In genomic region chr7:151813997-151814396, GRCh38 we compare ENCODE assay signal across 22 cellular contexts.
DNase-seq lines count a peak whose midpoint lies in the region; ATAC-seq and TF ChIP-seq lines count a peak whose summit lies in the region.
"Had no signal": no experiment of that assay in that cellular context is flagged by ENCODE, and none has a peak within 500 bp of the region (broad histone marks: within the 10 kb centered on the region; RNA-seq: fewer than 3 reads in every experiment).

No MANE protein-coding gene starts in this region.

- no peak overlapping the region for H4K8ac ChIP-seq in neuronal stem cell (ENCODE audit: low read depth, low read length)

- DNase-seq in activated CD4-positive, alpha-beta T cell treated with anti-CD3 and anti-CD28 coated beads for 36 hours, result peak; percentile 32
- DNase-seq in activated CD4-positive, alpha-beta T cell treated with anti-CD3 and anti-CD28 coated beads, Interleukin-2, amount 10 ng/mL, durations not matched to agents 24 days and 14 days, result no peak
- no peak for DNase-seq in WTC11 (ENCODE audit: low spot score)
- no peak for DNase-seq in endodermal cell
- peak; percentile 9 for DNase-seq in neuronal stem cell (ENCODE audit: low spot score)
- no peak for DNase-seq in GOT3 (lab: John Stamatoyannopoulos, UW)
- no peak for DNase-seq in CD4-positive, alpha-beta T cell
- DNase-seq in H4 (ENCODE audit: low spot score), result no peak
- DNase-seq: activated CD4-positive, alpha-beta T cell treated with anti-CD3 and anti-CD28 coated beads for 4 hours; DMS153; Karpas-422; naive B cell; NCI-H1105 treated with DMSO at 0.1 percent for 48 hours; NCI-H526 treated with DMSO at 0.1 percent for 48 hours; PC-3; spleen; stimulated activated naive B cell treated with anti-CD40 and anti-IgM and Interleukin-4, amounts not matched to agents 10 μg/mL and 1 μg/mL and 100 μg/mL, for 72 hours; T-helper 9 cell had no signal

- peak overlapping the region; percentile 45 for H2AFZ ChIP-seq in neuronal stem cell (ENCODE audit: low read length)

- CTCF ChIA-PET in activated CD4-positive, alpha-beta T cell treated with anti-CD3 and anti-CD28 coated beads for 36 hours (lab: Charles Lee), result interaction anchor here (1.3 kb wide), 1 partner anchor 31 kb away, joined by 5 read pairs; no protein-coding TSS in a partner anchor
- CTCF ChIA-PET in WTC11 (lab: Charles Lee), result interaction anchor here (1.3 to 2.8 kb wide), 4 partner anchors 31 to 133 kb away, joined by 3 to 25 read pairs (median 4); no protein-coding TSS in a partner anchor
- CTCF ChIA-PET in CD4-positive, alpha-beta T cell (lab: Charles Lee), result interaction anchor here (0.6 kb wide), 1 partner anchor 1731 kb away, joined by 3 read pairs; no protein-coding TSS in a partner anchor

- no peak overlapping the region for H3K23ac ChIP-seq in neuronal stem cell (ENCODE audit: low read depth, low read length, poor library complexity)

- no peaks in the 10 kb centered on the region for H3K9me3 ChIP-seq in endodermal cell (ENCODE audit: control insufficient read depth, low read length)
- H3K9me3 ChIP-seq in neuronal stem cell (replicated peaks in 1 of 2; ENCODE audit: control insufficient read depth in 2 of 2, insufficient read depth in 1 of 2, low read depth in 1 of 2, low read length in 2 of 2), result no peaks in the 10 kb centered on the region
- no peaks in the 10 kb centered on the region for H3K9me3 ChIP-seq in CD4-positive, alpha-beta T cell (ENCODE audit: control insufficient read depth, low read length)
- H3K9me3 ChIP-seq: prostate gland, SJSA1, spleen had no signal

- no peak for TF ChIP-seq CTCF in WTC11 (IDR thresholded peaks at IDR 0.05)
- no peak for TF ChIP-seq CTCF in endodermal cell (conservative IDR thresholded peaks at IDR 0.05)
- TF ChIP-seq CTCF in CD4-positive, alpha-beta T cell (IDR thresholded peaks at IDR 0.05), result no peak

- no peaks in the 10 kb centered on the region for H3K36me3 Mint-ChIP-seq in activated CD4-positive, alpha-beta T cell treated with anti-CD3 and anti-CD28 coated beads for 36 hours (ENCODE audit: low read depth)
- no peaks in the 10 kb centered on the region for H3K36me3 Mint-ChIP-seq in activated CD4-positive, alpha-beta T cell treated with anti-CD3 and anti-CD28 coated beads, Interleukin-2, amount 10 ng/mL, durations not matched to agents 24 days and 14 days (ENCODE audit: low read depth)
- H3K36me3 Mint-ChIP-seq in WTC11 (no peaks in the 10 kb centered on the region), endodermal cell (ENCODE audit: low read depth) (no peaks in the 10 kb centered on the region)
- H3K36me3 Mint-ChIP-seq in CD4-positive, alpha-beta T cell (ENCODE audit: low read depth), result peaks cover 8% of the 10 kb centered on the region
- H3K36me3 Mint-ChIP-seq: naive B cell; stimulated activated naive B cell treated with anti-CD40 and anti-IgM and Interleukin-4, amounts not matched to agents 10 μg/mL and 1 μg/mL and 100 μg/mL, for 72 hours had no signal

- WGBS in endodermal cell (ENCODE audit: insufficient coverage in 1 of 2, insufficient read length in 1 of 2), 2 experiments, result 11 to 38% methylated on average over 4 to 5 of the region's 5 CpGs
- no CpG with 5 or more reads among the region's 5 CpGs for WGBS in neuronal stem cell (ENCODE audit: extremely low coverage in 2 of 2, insufficient read length in 2 of 2, insufficient replicate concordance in 1 of 2), 2 donors

- no peak overlapping the region for H2BK12ac ChIP-seq in neuronal stem cell (ENCODE audit: low read length)

- no peaks in the 10 kb centered on the region for H3K36me3 ChIP-seq in endodermal cell (ENCODE audit: control insufficient read depth, insufficient read depth, low read length)
- H3K36me3 ChIP-seq in neuronal stem cell (replicated peaks in 1 of 2; ENCODE audit: control insufficient read depth in 2 of 2, insufficient read depth in 2 of 2, low read length in 2 of 2), result no peaks in the 10 kb centered on the region
- H3K36me3 ChIP-seq: prostate gland, SJSA1, spleen had no signal

- no peak overlapping the region for H3K18ac ChIP-seq in neuronal stem cell (ENCODE audit: low read length)

- intact Hi-C loops in activated CD4-positive, alpha-beta T cell treated with anti-CD3 and anti-CD28 coated beads for 36 hours (cut with DNase I, micrococcal nuclease), result no loop called here
- intact Hi-C loops in activated CD4-positive, alpha-beta T cell treated with anti-CD3 and anti-CD28 coated beads, Interleukin-2, amount 10 ng/mL, durations not matched to agents 24 days and 14 days (cut with micrococcal nuclease), result no loop called here
- intact Hi-C loops in CD4-positive, alpha-beta T cell (cut with DNase I, micrococcal nuclease), result no loop called here

- no peaks in the 10 kb centered on the region for H3K79me1 ChIP-seq in neuronal stem cell (ENCODE audit: low read depth, low read length)

- H3K4me2 ChIP-seq in neuronal stem cell (ENCODE audit: insufficient read depth, low read length, poor library complexity, severe bottlenecking), result peak overlapping the region; percentile 56

- no peak overlapping the region for H3K4ac ChIP-seq in neuronal stem cell (ENCODE audit: low read length)

- no peaks in the 10 kb centered on the region for H3K27me3 Mint-ChIP-seq in activated CD4-positive, alpha-beta T cell treated with anti-CD3 and anti-CD28 coated beads for 36 hours
- no peaks in the 10 kb centered on the region for H3K27me3 Mint-ChIP-seq in activated CD4-positive, alpha-beta T cell treated with anti-CD3 and anti-CD28 coated beads, Interleukin-2, amount 10 ng/mL, durations not matched to agents 24 days and 14 days
- peaks cover 30% of the 10 kb centered on the region for H3K27me3 Mint-ChIP-seq in WTC11 (ENCODE audit: low read depth)
- H3K27me3 Mint-ChIP-seq in endodermal cell (ENCODE audit: insufficient read depth), result peaks cover 6% of the 10 kb centered on the region
- H3K27me3 Mint-ChIP-seq in CD4-positive, alpha-beta T cell, result no peaks in the 10 kb centered on the region
- H3K27me3 Mint-ChIP-seq: naive B cell; stimulated activated naive B cell treated with anti-CD40 and anti-IgM and Interleukin-4, amounts not matched to agents 10 μg/mL and 1 μg/mL and 100 μg/mL, for 72 hours had no signal

- H4K91ac ChIP-seq in neuronal stem cell (ENCODE audit: low read depth, low read length, poor library complexity), result no peak overlapping the region

- no peak overlapping the region for H3K4me3 Mint-ChIP-seq in activated CD4-positive, alpha-beta T cell treated with anti-CD3 and anti-CD28 coated beads for 36 hours
- no peak overlapping the region for H3K4me3 Mint-ChIP-seq in activated CD4-positive, alpha-beta T cell treated with anti-CD3 and anti-CD28 coated beads, Interleukin-2, amount 10 ng/mL, durations not matched to agents 24 days and 14 days
- H3K4me3 Mint-ChIP-seq in WTC11 (peak overlapping the region; percentile 32), endodermal cell (no peak overlapping the region)
- H3K4me3 Mint-ChIP-seq in CD4-positive, alpha-beta T cell, result no peak overlapping the region
- H3K4me3 Mint-ChIP-seq: naive B cell; stimulated activated naive B cell treated with anti-CD40 and anti-IgM and Interleukin-4, amounts not matched to agents 10 μg/mL and 1 μg/mL and 100 μg/mL, for 72 hours had no signal

- H3K4me3 ChIP-seq in endodermal cell (ENCODE audit: low read length) (no peak overlapping the region), neuronal stem cell (ENCODE audit: low read length in 2 of 2) (no peak overlapping the region)
- H3K4me3 ChIP-seq: lung, prostate gland, SJSA1, spleen had no signal

- no peak overlapping the region for H2BK120ac ChIP-seq in neuronal stem cell (ENCODE audit: low read depth, low read length)

- no peak overlapping the region for H2BK15ac ChIP-seq in neuronal stem cell (ENCODE audit: low read length)

- peaks cover 17% of the 10 kb centered on the region for H3K4me1 Mint-ChIP-seq in activated CD4-positive, alpha-beta T cell treated with anti-CD3 and anti-CD28 coated beads for 36 hours
- no peaks in the 10 kb centered on the region for H3K4me1 Mint-ChIP-seq in activated CD4-positive, alpha-beta T cell treated with anti-CD3 and anti-CD28 coated beads, Interleukin-2, amount 10 ng/mL, durations not matched to agents 24 days and 14 days
- H3K4me1 Mint-ChIP-seq in WTC11 (peaks cover 28% of the 10 kb centered on the region), endodermal cell (peaks cover 24% of the 10 kb centered on the region)
- peaks cover 13% of the 10 kb centered on the region for H3K4me1 Mint-ChIP-seq in CD4-positive, alpha-beta T cell (ENCODE audit: low read depth)

- no peak overlapping the region for H3K27ac Mint-ChIP-seq in activated CD4-positive, alpha-beta T cell treated with anti-CD3 and anti-CD28 coated beads for 36 hours
- no peak overlapping the region for H3K27ac Mint-ChIP-seq in activated CD4-positive, alpha-beta T cell treated with anti-CD3 and anti-CD28 coated beads, Interleukin-2, amount 10 ng/mL, durations not matched to agents 24 days and 14 days
- H3K27ac Mint-ChIP-seq in WTC11 (no peak overlapping the region), endodermal cell (no peak overlapping the region)
- no peak overlapping the region for H3K27ac Mint-ChIP-seq in CD4-positive, alpha-beta T cell
- H3K27ac Mint-ChIP-seq: stimulated activated naive B cell treated with anti-CD40 and anti-IgM and Interleukin-4, amounts not matched to agents 10 μg/mL and 1 μg/mL and 100 μg/mL, for 72 hours had no signal

- ATAC-seq in activated CD4-positive, alpha-beta T cell treated with anti-CD3 and anti-CD28 coated beads for 36 hours, result peak; percentile 83
- ATAC-seq in WTC11, result peak; percentile 27; the same call in 1 of the 2 replicates
- ATAC-seq in CD4-positive, alpha-beta T cell (ENCODE audit: poor library complexity), result no peak
- ATAC-seq: PC-3; stimulated activated naive B cell treated with anti-CD40 and anti-IgM and Interleukin-4, amounts not matched to agents 10 μg/mL and 1 μg/mL and 100 μg/mL, for 72 hours had no signal

- no peak overlapping the region for H2AK5ac ChIP-seq in neuronal stem cell (ENCODE audit: low read depth, low read length)

- H3K9ac ChIP-seq in endodermal cell (ENCODE audit: extremely low read depth, low read length, poor library complexity, severe bottlenecking), result no peak overlapping the region
- H3K9ac ChIP-seq in neuronal stem cell (ENCODE audit: low read depth, low read length, poor library complexity), result no peak overlapping the region

- POLR2A ChIA-PET in activated CD4-positive, alpha-beta T cell treated with anti-CD3 and anti-CD28 coated beads for 36 hours (lab: Charles Lee), result no interaction called here
- POLR2A ChIA-PET in WTC11 (lab: Charles Lee), result interaction anchor here (0.6 to 1.1 kb wide), 4 partner anchors 19 to 335 kb away, joined by 3 to 6 read pairs (median 3); no protein-coding TSS in a partner anchor
- POLR2A ChIA-PET in CD4-positive, alpha-beta T cell (lab: Charles Lee), result interaction anchor here (1.1 kb wide), 1 partner anchor 8 kb away, joined by 3 read pairs; no protein-coding TSS in a partner anchor

- no peak overlapping the region for H2BK5ac ChIP-seq in neuronal stem cell (ENCODE audit: low read length)

- H3K27ac ChIP-seq in endodermal cell (ENCODE audit: low read depth, low read length), result peak overlapping the region; percentile 17
- no peak overlapping the region for H3K27ac ChIP-seq in neuronal stem cell (replicated peaks; ENCODE audit: low read length)
- no peak overlapping the region for H3K27ac ChIP-seq in CD4-positive, alpha-beta T cell (ENCODE audit: low read depth, low read length)
- H3K27ac ChIP-seq: C4-2B, prostate gland, SJSA1, spleen had no signal

- H3K9me3 Mint-ChIP-seq in activated CD4-positive, alpha-beta T cell treated with anti-CD3 and anti-CD28 coated beads for 36 hours (ENCODE audit: low read depth), result no peaks in the 10 kb centered on the region
- H3K9me3 Mint-ChIP-seq in activated CD4-positive, alpha-beta T cell treated with anti-CD3 and anti-CD28 coated beads, Interleukin-2, amount 10 ng/mL, durations not matched to agents 24 days and 14 days, result no peaks in the 10 kb centered on the region
- no peaks in the 10 kb centered on the region for H3K9me3 Mint-ChIP-seq in WTC11
- H3K9me3 Mint-ChIP-seq in endodermal cell, result no peaks in the 10 kb centered on the region
- no peaks in the 10 kb centered on the region for H3K9me3 Mint-ChIP-seq in CD4-positive, alpha-beta T cell
- H3K9me3 Mint-ChIP-seq: naive B cell; stimulated activated naive B cell treated with anti-CD40 and anti-IgM and Interleukin-4, amounts not matched to agents 10 μg/mL and 1 μg/mL and 100 μg/mL, for 72 hours had no signal

- H3K4me1 ChIP-seq in endodermal cell (ENCODE audit: control insufficient read depth, insufficient read depth, low read length) (peaks cover 11% of the 10 kb centered on the region), neuronal stem cell (ENCODE audit: control insufficient read depth in 2 of 2, insufficient read depth in 1 of 2, low read depth in 1 of 2, low read length in 2 of 2) (peaks cover 12 to 16% of the 10 kb centered on the region in 2 donors)
- H3K4me1 ChIP-seq: SJSA1 had no signal

- H3K27me3 ChIP-seq in endodermal cell (ENCODE audit: control insufficient read depth, insufficient read depth, low read length, poor library complexity, severe bottlenecking) (peaks cover 33% of the 10 kb centered on the region), neuronal stem cell (ENCODE audit: control insufficient read depth in 3 of 3, insufficient read depth in 3 of 3, low read depth in 1 of 3, low read length in 3 of 3) (peaks cover 0 to 92% (median 0%) of the 10 kb centered on the region in 3 experiments)
- H3K27me3 ChIP-seq in CD4-positive, alpha-beta T cell (ENCODE audit: control insufficient read depth, insufficient read depth, low read length), result no peaks in the 10 kb centered on the region
- H3K27me3 ChIP-seq: SJSA1, spleen had no signal

- H3K14ac ChIP-seq in neuronal stem cell (ENCODE audit: low read length), result no peak overlapping the region

Comparison
In these comparisons a context has a peak if more than half of its experiments do, and no peak if none do; other contexts are left out.
1. DNase-seq: peak in activated CD4-positive, alpha-beta T cell treated with anti-CD3 and anti-CD28 coated beads for 36 hours (single experiment) and neuronal stem cell (single experiment); none in activated CD4-positive, alpha-beta T cell treated with anti-CD3 and anti-CD28 coated beads, Interleukin-2, amount 10 ng/mL, durations not matched to agents 24 days and 14 days (single experiment), WTC11 (single experiment), endodermal cell (single experiment), GOT3 (single experiment), CD4-positive, alpha-beta T cell (0 of 10) and H4 (single experiment).